In the genomic region with DNA sequence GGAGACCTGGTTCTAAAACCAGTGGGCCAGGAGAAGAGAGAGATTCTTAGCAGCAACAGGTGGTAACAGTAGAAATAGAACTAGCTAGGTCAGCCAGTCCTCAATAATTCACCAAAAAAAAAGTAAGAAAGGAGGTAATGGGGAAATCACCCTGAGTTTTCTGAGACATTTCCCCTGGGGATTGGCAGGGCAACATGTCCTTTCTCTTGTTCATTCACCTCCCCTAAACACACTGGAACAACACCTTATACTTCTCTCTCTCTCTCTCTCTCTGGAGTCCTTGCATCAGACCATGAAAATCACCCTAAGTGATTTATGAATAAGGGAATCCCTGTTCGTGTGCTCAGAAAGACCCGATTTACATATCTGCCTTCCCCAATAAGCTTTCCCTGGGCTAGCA, we compare ENCODE assay signal across 1 cellular context.
TF ChIP-seq lines count a peak whose summit lies in the region.

No MANE protein-coding gene starts in this region.

TF ChIP-seq in WTC11, 78 proteins besides CTCF, POLR2A, EP300 and RAD21 (continued from another document):
- TF ChIP-seq, protein P1, sequence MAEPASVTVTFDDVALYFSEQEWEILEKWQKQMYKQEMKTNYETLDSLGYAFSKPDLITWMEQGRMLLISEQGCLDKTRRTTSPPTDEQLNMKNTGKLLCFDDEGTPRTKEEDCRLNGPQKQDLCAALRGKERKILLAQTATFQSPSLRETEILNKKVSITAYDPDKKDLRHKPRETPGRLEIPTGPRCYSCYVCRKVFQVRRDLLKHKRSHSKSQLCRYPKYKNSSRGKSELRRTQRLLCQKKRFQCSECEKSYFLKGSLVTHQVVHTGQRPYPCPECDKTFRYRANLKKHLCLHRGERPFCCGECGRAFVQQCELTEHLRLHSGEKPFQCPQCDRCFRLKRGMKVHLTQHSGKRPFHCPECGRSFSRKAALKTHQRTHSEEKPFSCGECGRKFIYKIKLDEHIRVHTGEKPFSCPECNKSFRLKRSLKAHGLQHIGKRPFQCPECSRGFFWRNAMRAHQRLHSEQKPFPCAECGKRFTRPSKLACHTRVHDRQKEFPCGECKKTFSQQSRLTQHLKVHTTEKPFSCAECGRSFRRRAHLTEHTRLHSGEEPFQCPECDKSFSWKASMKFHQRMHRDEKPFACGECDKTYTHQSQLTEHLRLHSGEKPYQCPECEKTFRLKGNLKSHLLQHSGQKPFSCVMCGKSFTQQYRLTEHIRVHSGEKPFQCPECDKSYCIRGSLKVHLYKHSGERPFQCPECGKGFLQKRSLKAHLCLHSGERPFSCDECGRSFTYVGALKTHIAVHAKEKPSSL (CRISPR knock-in tag; conservative IDR thresholded peaks at IDR 0.05): no peak
- TF ChIP-seq, protein P2, sequence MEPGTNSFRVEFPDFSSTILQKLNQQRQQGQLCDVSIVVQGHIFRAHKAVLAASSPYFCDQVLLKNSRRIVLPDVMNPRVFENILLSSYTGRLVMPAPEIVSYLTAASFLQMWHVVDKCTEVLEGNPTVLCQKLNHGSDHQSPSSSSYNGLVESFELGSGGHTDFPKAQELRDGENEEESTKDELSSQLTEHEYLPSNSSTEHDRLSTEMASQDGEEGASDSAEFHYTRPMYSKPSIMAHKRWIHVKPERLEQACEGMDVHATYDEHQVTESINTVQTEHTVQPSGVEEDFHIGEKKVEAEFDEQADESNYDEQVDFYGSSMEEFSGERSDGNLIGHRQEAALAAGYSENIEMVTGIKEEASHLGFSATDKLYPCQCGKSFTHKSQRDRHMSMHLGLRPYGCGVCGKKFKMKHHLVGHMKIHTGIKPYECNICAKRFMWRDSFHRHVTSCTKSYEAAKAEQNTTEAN (CRISPR knock-in tag; IDR thresholded peaks at IDR 0.05): no peak
- TF ChIP-seq ZNF512 (CRISPR knock-in tag; IDR thresholded peaks at IDR 0.05; ENCODE audit: borderline replicate concordance): no peak
- TF ChIP-seq, protein P3, sequence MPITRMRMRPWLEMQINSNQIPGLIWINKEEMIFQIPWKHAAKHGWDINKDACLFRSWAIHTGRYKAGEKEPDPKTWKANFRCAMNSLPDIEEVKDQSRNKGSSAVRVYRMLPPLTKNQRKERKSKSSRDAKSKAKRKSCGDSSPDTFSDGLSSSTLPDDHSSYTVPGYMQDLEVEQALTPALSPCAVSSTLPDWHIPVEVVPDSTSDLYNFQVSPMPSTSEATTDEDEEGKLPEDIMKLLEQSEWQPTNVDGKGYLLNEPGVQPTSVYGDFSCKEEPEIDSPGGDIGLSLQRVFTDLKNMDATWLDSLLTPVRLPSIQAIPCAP (CRISPR knock-in tag; IDR thresholded peaks at IDR 0.05): no peak
- TF ChIP-seq ZNF423 (CRISPR knock-in tag; IDR thresholded peaks at IDR 0.05): no peak
- TF ChIP-seq CREB1 (CRISPR knock-in tag; IDR thresholded peaks at IDR 0.05): no peak
- TF ChIP-seq, protein P4, sequence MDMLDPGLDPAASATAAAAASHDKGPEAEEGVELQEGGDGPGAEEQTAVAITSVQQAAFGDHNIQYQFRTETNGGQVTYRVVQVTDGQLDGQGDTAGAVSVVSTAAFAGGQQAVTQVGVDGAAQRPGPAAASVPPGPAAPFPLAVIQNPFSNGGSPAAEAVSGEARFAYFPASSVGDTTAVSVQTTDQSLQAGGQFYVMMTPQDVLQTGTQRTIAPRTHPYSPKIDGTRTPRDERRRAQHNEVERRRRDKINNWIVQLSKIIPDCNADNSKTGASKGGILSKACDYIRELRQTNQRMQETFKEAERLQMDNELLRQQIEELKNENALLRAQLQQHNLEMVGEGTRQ (CRISPR knock-in tag; IDR thresholded peaks at IDR 0.05): no peak
- TF ChIP-seq NR1H2 (CRISPR knock-in tag; IDR thresholded peaks at IDR 0.05): no peak
